In the genomic region with DNA sequence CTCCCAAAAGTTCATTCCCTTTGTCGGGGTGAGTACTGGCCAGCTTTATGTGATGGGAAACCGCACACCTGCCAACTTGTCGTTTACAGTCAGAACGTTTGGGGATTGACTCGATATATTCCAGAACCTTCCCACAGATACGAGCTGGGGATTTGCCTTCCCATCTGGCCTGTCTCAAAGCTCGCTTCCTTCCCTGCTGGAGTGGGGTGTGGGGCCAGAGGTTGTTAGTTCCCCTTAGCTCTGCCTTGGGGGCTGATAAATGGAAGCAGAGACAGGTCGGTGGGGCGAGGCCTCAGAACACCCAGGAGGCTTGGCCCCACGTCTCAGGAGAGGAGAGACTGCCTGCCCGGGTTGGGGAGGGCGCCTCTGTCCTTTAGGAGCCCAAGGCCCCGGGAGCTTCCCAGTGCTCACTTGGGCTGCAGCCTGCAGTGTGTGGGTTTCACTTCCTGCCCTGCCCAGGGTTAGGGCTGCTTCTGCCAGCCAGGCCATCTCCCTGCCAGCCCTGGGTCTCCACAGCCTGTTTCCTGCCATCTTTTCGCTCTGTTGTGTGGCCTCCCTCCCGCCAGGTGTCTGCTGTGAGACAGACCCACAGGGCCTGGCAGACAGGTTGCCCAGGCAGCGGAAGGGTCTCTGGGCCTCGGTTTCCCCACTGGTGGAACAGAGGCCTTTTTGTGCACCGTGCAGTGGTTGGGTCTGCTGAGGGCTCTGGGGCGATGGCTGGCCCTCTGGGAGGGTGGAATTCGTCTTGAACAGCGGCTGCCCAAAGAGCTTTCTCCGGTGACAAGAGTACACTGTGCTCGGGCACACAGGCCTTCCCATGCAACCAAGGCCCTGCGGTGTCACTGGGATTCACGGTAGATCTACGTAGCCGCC, we compare ENCODE assay signal across 12 cellular contexts. TPM values are rescaled to one million over a fixed set of nuclear protein-coding genes. Genes with fewer than 3 reads are reported as not detected.
DNase-seq lines count a peak whose midpoint lies in the region; ATAC-seq, FAIRE-seq and TF ChIP-seq lines count a peak whose summit lies in the region.
"Had no signal": no experiment of that assay in that cellular context is flagged by ENCODE, and none has a peak within 500 bp of the region (broad histone marks: within the 10 kb centered on the region; RNA-seq: fewer than 3 reads in every experiment).

No MANE protein-coding gene starts in this region.

- POLR2A ChIA-PET in SK-N-SH (lab: Yijun Ruan, JAX) = interaction anchor here (0.6 kb wide), 1 partner anchor 184 kb away, joined by 3 read pairs; no protein-coding TSS in a partner anchor

- H3K36me3 ChIP-seq in osteoblast (ENCODE audit: insufficient read depth, low read length) (no peaks in the 10 kb centered on the region), SK-N-SH (replicated peaks in 1 of 2; ENCODE audit: control insufficient read depth in 1 of 2, insufficient read depth in 2 of 2, low read length in 1 of 2) (peaks cover 0 to 31% of the 10 kb centered on the region in 2 experiments)

- CTCF ChIA-PET in SK-N-SH (lab: Yijun Ruan, JAX) = interaction anchor here (0.6 to 3.8 kb wide), 6 partner anchors 16 to 300 kb away, joined by 3 to 21 read pairs (median 4); no protein-coding TSS in a partner anchor

- WGBS in SK-N-SH (ENCODE audit: low lambda C conversion rate) = 93% methylated on average over 14 of the region's 27 CpGs

- intact Hi-C loops in dorsolateral prefrontal cortex (cut with DNase I) = no loop called here

- FAIRE-seq in GM19239 (lab: Jason Lieb, UNC) = no peak

- H3K79me2 ChIP-seq in osteoblast (ENCODE audit: insufficient read depth, low read length) = no peaks in the 10 kb centered on the region
- no peaks in the 10 kb centered on the region for H3K79me2 ChIP-seq in SK-N-SH (ENCODE audit: insufficient read depth)

- peak overlapping the region in 56 of 59 donors; percentile 1 to 87 (median 74) for H3K27ac ChIP-seq in dorsolateral prefrontal cortex
- no peak overlapping the region for H3K27ac ChIP-seq in osteoblast (ENCODE audit: low read depth, low read length)
- peak overlapping the region in 1 of 2 experiments; percentile 16; a peak in 1 of 4 replicates for H3K27ac ChIP-seq in SK-N-SH (ENCODE audit: low read depth in 2 of 2, low read length in 1 of 2)

- no peaks in the 10 kb centered on the region for H3K9me3 ChIP-seq in osteoblast (ENCODE audit: low read depth, low read length)
- no peaks in the 10 kb centered on the region for H3K9me3 ChIP-seq in SK-N-SH

- TF ChIP-seq CTCF in dorsolateral prefrontal cortex (IDR thresholded peaks at IDR 0.05 in 54 of 56, conservative IDR thresholded peaks at IDR 0.05 in 2 of 56; ENCODE audit: low read depth in 1 of 56, partially characterized antibody in 56 of 56) = no peak
- TF ChIP-seq CTCF in osteoblast (IDR thresholded peaks at IDR 0.05; ENCODE audit: extremely low read depth, low read depth, low read length) = no peak
- TF ChIP-seq CTCF in SK-N-SH (IDR thresholded peaks at IDR 0.05) = no peak

- no peak for ATAC-seq in HG03571 (IDR thresholded peaks at IDR 0.05; ENCODE audit: unreplicated experiment)
- ATAC-seq: Panc1 had no signal

- DNase-seq in CD1c-positive myeloid dendritic cell (ENCODE audit: extremely low spot score) (peak; percentile 72), NOMO-1 (lab: John Stamatoyannopoulos, UW; ENCODE audit: unreplicated experiment in 2 of 2) (peak; percentile 47 to 71), dorsolateral prefrontal cortex (no peak), osteoblast (ENCODE audit: insufficient read length, low spot score, missing footprints) (peak; percentile 88), NCI-H1417 treated with DMSO at 0.1 percent for 48 hours (lab: John Stamatoyannopoulos, UW) (no peak), GM19239 (ENCODE audit: insufficient read length, low spot score) (no peak), SK-N-SH (no peak)
- DNase-seq: HCEC 1CT, NCI-H1436 treated with DMSO at 0.1 percent for 48 hours had no signal

- H3K4me1 ChIP-seq in osteoblast (ENCODE audit: insufficient read depth, low read length) (no peaks in the 10 kb centered on the region), SK-N-SH (ENCODE audit: control insufficient read depth in 1 of 2, insufficient read depth in 2 of 2, low read depth in 1 of 2, low read length in 1 of 2) (peaks cover 0 to 7% of the 10 kb centered on the region in 2 experiments; a peak in 1 of 4 replicates)

- no peak overlapping the region for H2AFZ ChIP-seq in osteoblast (ENCODE audit: low read length)
- H2AFZ ChIP-seq in SK-N-SH (ENCODE audit: low read depth) = no peak overlapping the region

- no peak for TF ChIP-seq RAD21 in SK-N-SH (IDR thresholded peaks at IDR 0.05; ENCODE audit: low read length)

- no peaks in the 10 kb centered on the region for H3K9me2 ChIP-seq in SK-N-SH

- H3K4me2 ChIP-seq in osteoblast (ENCODE audit: insufficient read depth, low read length) = no peak overlapping the region
- H3K4me2 ChIP-seq in SK-N-SH = no peak overlapping the region

- TF ChIP-seq EP300 in SK-N-SH (IDR thresholded peaks at IDR 0.05; ENCODE audit: borderline replicate concordance in 1 of 2, low read depth in 1 of 2, low read length in 1 of 2) = no peak

- H3K27me3 ChIP-seq in dorsolateral prefrontal cortex (no peaks in the 10 kb centered on the region), osteoblast (ENCODE audit: insufficient read depth, low read length) (no peaks in the 10 kb centered on the region), SK-N-SH (ENCODE audit: insufficient read depth) (no peaks in the 10 kb centered on the region)

- H3F3A ChIP-seq in SK-N-SH (replicated peaks; ENCODE audit: insufficient read depth) = no peaks in the 10 kb centered on the region

- H4K20me1 ChIP-seq in osteoblast (ENCODE audit: insufficient read depth, low read length) (no peaks in the 10 kb centered on the region), SK-N-SH (ENCODE audit: insufficient read depth) (no peaks in the 10 kb centered on the region)

- no peak overlapping the region for H3K4me3 ChIP-seq in dorsolateral prefrontal cortex
- no peak overlapping the region for H3K4me3 ChIP-seq in osteoblast (ENCODE audit: insufficient read depth, low read length)
- H3K4me3 ChIP-seq in SK-N-SH (ENCODE audit: low read depth in 2 of 2, low read length in 1 of 2) = no peak overlapping the region
- H3K4me3 ChIP-seq: lung had no signal

- H3K9ac ChIP-seq in SK-N-SH = no peak overlapping the region

TF ChIP-seq in SK-N-SH, 30 proteins besides CTCF, POLR2A, EP300 and RAD21:
- TF ChIP-seq RFX5 (IDR thresholded peaks at IDR 0.05; ENCODE audit: low read length) (no peak), RXRA (IDR thresholded peaks at IDR 0.05; ENCODE audit: borderline replicate concordance, low read depth) (no peak), NRF1 (IDR thresholded peaks at IDR 0.05; ENCODE audit: low read depth, low read length) (no peak), PBX3 (IDR thresholded peaks at IDR 0.05) (no peak), FOSL2 (IDR thresholded peaks at IDR 0.05; ENCODE audit: borderline replicate concordance, low read depth) (no peak), YY1 (IDR thresholded peaks at IDR 0.05; ENCODE audit: low read depth) (no peak), ELF1 (IDR thresholded peaks at IDR 0.05) (no peak), TEAD4 (IDR thresholded peaks at IDR 0.05; ENCODE audit: borderline replicate concordance, insufficient read depth) (no peak), MXI1 (IDR thresholded peaks at IDR 0.05; ENCODE audit: low read depth, low read length) (no peak), EZH2phosphoT487 (IDR thresholded peaks at IDR 0.05; ENCODE audit: borderline replicate concordance, low read depth) (no peak), SIN3A (IDR thresholded peaks at IDR 0.05; ENCODE audit: borderline replicate concordance, low read depth, low read length) (no peak), MEF2A (IDR thresholded peaks at IDR 0.05; ENCODE audit: borderline replicate concordance, low read depth) (no peak), GATA2 (CRISPR knock-in tag; IDR thresholded peaks at IDR 0.05) (no peak), FOXM1 (IDR thresholded peaks at IDR 0.05; ENCODE audit: low read depth) (no peak)

RNA-seq across cellular contexts. Expression of gene TEX22, which starts 8.1 kb away (rescaled TPM):
- total RNA-seq in dorsolateral prefrontal cortex = 10 to 100 TPM in 1 of 120 experiments, 1 to 10 TPM in 113, under 1 TPM in 6; 0.38 to 13.1 (median 3.6) TPM
- under 0.01 and 0.29 TPM in 2 replicates for total RNA-seq in osteoblast
- 0.26 and 0.29 TPM in 2 replicates for polyA plus RNA-seq in SK-N-SH (2012; rRNA removed)
- 0.04 and 0.35 TPM in 2 replicates for polyA plus RNA-seq in SK-N-SH (2012; cell fraction: cytosol; rRNA removed)
- 2.6 TPM in 2 replicates for polyA plus RNA-seq in SK-N-SH (2012; cell fraction: nucleus; rRNA removed)

RNA-seq across cellular contexts. Expression of gene MTA1, which starts 29.4 kb away (rescaled TPM):
- 100 to 1,000 TPM in 85 of 120 experiments, 10 to 100 TPM in 35; 81.6 to 178 (median 109) TPM for total RNA-seq in dorsolateral prefrontal cortex
- total RNA-seq in osteoblast = 60.4 TPM in 2 replicates
- polyA plus RNA-seq in SK-N-SH (2012; rRNA removed) = 74.8 and 96.3 TPM in 2 replicates
- polyA plus RNA-seq in SK-N-SH (2012; cell fraction: cytosol; rRNA removed) = 45.4 and 60.6 TPM in 2 replicates
- 499 and 721 TPM in 2 replicates for polyA plus RNA-seq in SK-N-SH (2012; cell fraction: nucleus; rRNA removed)

Comparison
In these comparisons a context has a peak if more than half of its experiments do, and no peak if none do; other contexts are left out.
1. DNase-seq: peak in CD1c-positive myeloid dendritic cell (single experiment), NOMO-1 (2 of 2) and osteoblast (single experiment); none in dorsolateral prefrontal cortex (0 of 10), NCI-H1417 treated with DMSO at 0.1 percent for 48 hours (single experiment), GM19239 (single experiment) and SK-N-SH (single experiment).